Comparison of ENCODE assay signal across 2 cellular contexts in the genomic region with DNA sequence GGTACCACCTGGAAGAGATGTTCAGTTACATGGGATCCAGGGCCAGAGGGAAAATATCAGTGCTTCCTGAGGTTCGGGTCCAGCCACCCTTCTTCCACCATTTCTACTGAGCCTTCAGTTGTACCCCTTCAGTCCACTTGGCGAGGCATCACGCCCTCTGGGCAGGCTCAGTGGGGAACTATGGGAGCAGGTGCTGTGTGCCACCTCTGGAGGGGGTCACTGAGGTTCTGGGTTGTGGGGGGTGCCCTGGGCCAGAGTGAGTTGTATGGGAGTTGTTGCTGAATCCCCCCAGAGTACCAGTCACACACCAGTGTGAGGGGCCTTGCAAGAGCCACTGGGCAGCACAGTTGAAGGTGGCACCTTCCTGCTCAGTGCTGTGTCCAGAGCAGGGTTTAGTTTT.
TF ChIP-seq lines count a peak whose summit lies in the region.

No MANE protein-coding gene starts in this region.

TF ChIP-seq in H1, 55 proteins besides CTCF, POLR2A, EP300 and RAD21:
- TF ChIP-seq TBP (IDR thresholded peaks at IDR 0.05; ENCODE audit: low read depth, low read length) (no peak), NRF1 (IDR thresholded peaks at IDR 0.05; ENCODE audit: low read depth, low read length) (no peak), TAF1 (IDR thresholded peaks at IDR 0.05; ENCODE audit: low read depth, low read length) (no peak), BCL11A (IDR thresholded peaks at IDR 0.05; ENCODE audit: low read depth in 2 of 2, low read length in 2 of 2) (no peak), CHD1 (IDR thresholded peaks at IDR 0.05; ENCODE audit: low read depth, low read length) (no peak), SP2 (IDR thresholded peaks at IDR 0.05; ENCODE audit: low read length) (no peak), EGR1 (IDR thresholded peaks at IDR 0.05; ENCODE audit: borderline replicate concordance, low read depth, low read length) (no peak), FOSL1 (IDR thresholded peaks at IDR 0.05; ENCODE audit: insufficient read depth, low read depth, low read length) (no peak)

TF ChIP-seq in SK-N-SH, 30 proteins besides CTCF, POLR2A, EP300 and RAD21:
- TF ChIP-seq, protein P1, sequence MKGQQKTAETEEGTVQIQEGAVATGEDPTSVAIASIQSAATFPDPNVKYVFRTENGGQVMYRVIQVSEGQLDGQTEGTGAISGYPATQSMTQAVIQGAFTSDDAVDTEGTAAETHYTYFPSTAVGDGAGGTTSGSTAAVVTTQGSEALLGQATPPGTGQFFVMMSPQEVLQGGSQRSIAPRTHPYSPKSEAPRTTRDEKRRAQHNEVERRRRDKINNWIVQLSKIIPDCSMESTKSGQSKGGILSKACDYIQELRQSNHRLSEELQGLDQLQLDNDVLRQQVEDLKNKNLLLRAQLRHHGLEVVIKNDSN (IDR thresholded peaks at IDR 0.05; ENCODE audit: borderline replicate concordance, low read depth), result no peak
- TF ChIP-seq, protein P2, sequence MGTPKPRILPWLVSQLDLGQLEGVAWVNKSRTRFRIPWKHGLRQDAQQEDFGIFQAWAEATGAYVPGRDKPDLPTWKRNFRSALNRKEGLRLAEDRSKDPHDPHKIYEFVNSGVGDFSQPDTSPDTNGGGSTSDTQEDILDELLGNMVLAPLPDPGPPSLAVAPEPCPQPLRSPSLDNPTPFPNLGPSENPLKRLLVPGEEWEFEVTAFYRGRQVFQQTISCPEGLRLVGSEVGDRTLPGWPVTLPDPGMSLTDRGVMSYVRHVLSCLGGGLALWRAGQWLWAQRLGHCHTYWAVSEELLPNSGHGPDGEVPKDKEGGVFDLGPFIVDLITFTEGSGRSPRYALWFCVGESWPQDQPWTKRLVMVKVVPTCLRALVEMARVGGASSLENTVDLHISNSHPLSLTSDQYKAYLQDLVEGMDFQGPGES (IDR thresholded peaks at IDR 0.05; ENCODE audit: low read depth, low read length), result no peak
- TF ChIP-seq, protein P3, sequence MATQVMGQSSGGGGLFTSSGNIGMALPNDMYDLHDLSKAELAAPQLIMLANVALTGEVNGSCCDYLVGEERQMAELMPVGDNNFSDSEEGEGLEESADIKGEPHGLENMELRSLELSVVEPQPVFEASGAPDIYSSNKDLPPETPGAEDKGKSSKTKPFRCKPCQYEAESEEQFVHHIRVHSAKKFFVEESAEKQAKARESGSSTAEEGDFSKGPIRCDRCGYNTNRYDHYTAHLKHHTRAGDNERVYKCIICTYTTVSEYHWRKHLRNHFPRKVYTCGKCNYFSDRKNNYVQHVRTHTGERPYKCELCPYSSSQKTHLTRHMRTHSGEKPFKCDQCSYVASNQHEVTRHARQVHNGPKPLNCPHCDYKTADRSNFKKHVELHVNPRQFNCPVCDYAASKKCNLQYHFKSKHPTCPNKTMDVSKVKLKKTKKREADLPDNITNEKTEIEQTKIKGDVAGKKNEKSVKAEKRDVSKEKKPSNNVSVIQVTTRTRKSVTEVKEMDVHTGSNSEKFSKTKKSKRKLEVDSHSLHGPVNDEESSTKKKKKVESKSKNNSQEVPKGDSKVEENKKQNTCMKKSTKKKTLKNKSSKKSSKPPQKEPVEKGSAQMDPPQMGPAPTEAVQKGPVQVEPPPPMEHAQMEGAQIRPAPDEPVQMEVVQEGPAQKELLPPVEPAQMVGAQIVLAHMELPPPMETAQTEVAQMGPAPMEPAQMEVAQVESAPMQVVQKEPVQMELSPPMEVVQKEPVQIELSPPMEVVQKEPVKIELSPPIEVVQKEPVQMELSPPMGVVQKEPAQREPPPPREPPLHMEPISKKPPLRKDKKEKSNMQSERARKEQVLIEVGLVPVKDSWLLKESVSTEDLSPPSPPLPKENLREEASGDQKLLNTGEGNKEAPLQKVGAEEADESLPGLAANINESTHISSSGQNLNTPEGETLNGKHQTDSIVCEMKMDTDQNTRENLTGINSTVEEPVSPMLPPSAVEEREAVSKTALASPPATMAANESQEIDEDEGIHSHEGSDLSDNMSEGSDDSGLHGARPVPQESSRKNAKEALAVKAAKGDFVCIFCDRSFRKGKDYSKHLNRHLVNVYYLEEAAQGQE (IDR thresholded peaks at IDR 0.05; ENCODE audit: low read depth, low read length), result no peak
- TF ChIP-seq SMC3 (IDR thresholded peaks at IDR 0.05; ENCODE audit: low read depth, low read length), result no peak
- no peak for TF ChIP-seq MXI1 (IDR thresholded peaks at IDR 0.05; ENCODE audit: low read depth, low read length)
- TF ChIP-seq FOSL2 (IDR thresholded peaks at IDR 0.05; ENCODE audit: borderline replicate concordance, low read depth), result no peak
- no peak for TF ChIP-seq SIN3A (IDR thresholded peaks at IDR 0.05; ENCODE audit: borderline replicate concordance, low read depth, low read length)
- no peak for TF ChIP-seq GATA2 (CRISPR knock-in tag; IDR thresholded peaks at IDR 0.05)
- TF ChIP-seq EZH2phosphoT487 (IDR thresholded peaks at IDR 0.05; ENCODE audit: borderline replicate concordance, low read depth), result no peak
- no peak for TF ChIP-seq CHD2 (IDR thresholded peaks at IDR 0.05; ENCODE audit: low read length, partially characterized antibody)
- no peak for TF ChIP-seq RFX5 (IDR thresholded peaks at IDR 0.05; ENCODE audit: low read length)
- no peak for TF ChIP-seq GABPA (IDR thresholded peaks at IDR 0.05; ENCODE audit: low read depth)
- no peak for TF ChIP-seq RXRA (IDR thresholded peaks at IDR 0.05; ENCODE audit: borderline replicate concordance, low read depth)
- TF ChIP-seq POLR2AphosphoS5 (IDR thresholded peaks at IDR 0.05; ENCODE audit: low read depth, low read length), result no peak
